ENCODE assay signal across 19 cellular contexts in genomic region chr5:169694221-169694620, GRCh38.
"Had no signal": no experiment of that assay in that cellular context is flagged by ENCODE, and none has a peak within 500 bp of the region (broad histone marks: within the 10 kb centered on the region; RNA-seq: fewer than 3 reads in every experiment).

No MANE protein-coding gene starts in this region.

- H3K27ac ChIP-seq: cardiac muscle cell, neutrophil, skin epidermis, tibial artery had no signal

- DNase-seq: activated CD4-positive, alpha-beta T cell treated with anti-CD3 and anti-CD28 coated beads for 48 hours; activated CD8-positive, alpha-beta memory T cell treated with anti-CD3 and anti-CD28 coated beads, Interleukin-2, amount 50 U/mL, for 4 hours; activated CD8-positive, alpha-beta T cell treated with anti-CD3 and anti-CD28 coated beads, Interleukin-2, amount 10 ng/mL, durations not matched to agents 7 days and 5 days; activated naive CD4-positive, alpha-beta T cell; activated naive CD8-positive, alpha-beta T cell treated with anti-CD3 and anti-CD28 coated beads, Interleukin-2, amount 10 ng/mL, durations not matched to agents 7 days and 5 days; aorta; erythroblast; islet precursor cell; natural killer cell; posterior cingulate gyrus; stimulated activated CD4-positive, alpha-beta T cell treated with anti-CD3 and anti-CD28 coated beads, Interleukin-15, amount 100 ng/mL, for 24 hours; stimulated activated CD4-positive, alpha-beta T cell treated with anti-CD3 and anti-CD28 coated beads, Interleukin-4, amount 100 ng/mL, for 24 hours; stimulated activated naive CD4-positive, alpha-beta T cell; T-helper 17 cell; tibial artery had no signal

- H3K4me3 ChIP-seq: cardiac muscle cell, skin epidermis, tibial artery had no signal

- H3K36me3 ChIP-seq: cardiac muscle cell, tibial artery had no signal

- H3K9me3 ChIP-seq: neutrophil, tibial artery had no signal

- ATAC-seq: activated CD8-positive, alpha-beta T cell treated with anti-CD3 and anti-CD28 coated beads, Interleukin-2, amount 10 ng/mL, durations not matched to agents 7 days and 5 days; left lobe of liver; natural killer cell; T-helper 17 cell had no signal

- H3K27me3 ChIP-seq: cardiac muscle cell, neutrophil, tibial artery had no signal
